Comparison of ENCODE assay signal across 8 cellular contexts in the genomic region with DNA sequence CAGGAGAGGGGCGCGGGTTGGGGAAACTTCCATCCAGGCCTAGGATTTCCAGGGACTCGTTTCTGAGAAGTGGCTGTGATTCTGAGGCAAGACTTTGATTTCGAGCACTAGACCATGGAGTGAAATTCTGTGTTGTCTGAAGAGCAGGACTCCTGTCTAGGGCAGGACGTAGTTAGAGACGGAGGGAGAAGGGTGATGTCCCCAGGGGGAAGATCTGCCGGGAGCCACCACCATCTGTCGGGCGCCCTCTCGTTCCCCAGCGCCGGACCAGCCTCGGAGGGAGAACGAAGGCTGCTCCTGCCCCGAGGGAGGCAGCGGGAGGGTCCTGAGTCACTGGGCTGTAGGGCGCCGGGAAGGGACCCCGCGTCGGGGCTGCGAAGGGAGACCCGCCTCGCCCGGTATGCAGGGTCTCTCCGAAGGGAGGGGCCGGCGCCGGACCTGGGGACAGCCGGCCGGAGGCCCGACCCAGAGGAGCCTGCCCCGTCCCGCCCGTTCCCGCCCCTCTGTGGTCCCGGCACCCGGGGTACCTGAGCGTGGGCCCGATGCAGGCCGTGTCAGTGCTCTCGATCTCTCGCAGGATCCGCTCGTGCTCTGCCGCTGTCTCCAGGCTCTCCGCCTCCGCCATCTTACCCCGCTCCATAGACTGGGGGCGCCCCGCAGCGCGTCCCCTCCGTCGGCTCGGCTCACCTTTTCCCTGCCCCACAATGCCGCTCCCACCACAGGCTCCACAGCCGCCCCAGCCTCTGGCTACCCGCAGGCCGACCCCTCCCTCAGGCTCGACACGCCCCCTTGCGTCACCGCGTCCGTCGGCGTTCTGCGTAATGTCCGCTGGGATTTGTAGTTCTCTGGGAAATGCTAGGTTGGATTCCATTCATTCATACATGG. TPM values are rescaled to one million over a fixed set of nuclear protein-coding genes. Genes with fewer than 3 reads are reported as not detected.
A peak's percentile ranks its signal among the peaks of the same experiment; 100 is the strongest.
DNase-seq lines count a peak whose midpoint lies in the region; ATAC-seq and TF ChIP-seq lines count a peak whose summit lies in the region.

A gene (minus strand): TSS at position 763 of the 885 bp plus-strand sequence.

- DNase-seq in Caki2 (ENCODE audit: low read depth) = peak; percentile 92
- DNase-seq in OCI-M2 (lab: John Stamatoyannopoulos, UW; ENCODE audit: unreplicated experiment) = peak; percentile 43
- peak; percentile 82 for DNase-seq in activated T-cell treated with anti-CD3 and anti-CD28 coated beads for 48 hours (ENCODE audit: low read depth)
- no peak for DNase-seq in epithelial cell of proximal tubule (ENCODE audit: low read depth)
- DNase-seq in mucosa of gallbladder (ENCODE audit: low spot score) = peak; percentile 92
- DNase-seq in stimulated activated CD8-positive, alpha-beta memory T cell treated with anti-CD3 and anti-CD28 coated beads, Interleukin-4, amount 100 ng/mL, for 24 hours (ENCODE audit: low read depth) = peak; percentile 88

- H3K27me3 ChIP-seq in HUES64 (ENCODE audit: insufficient read depth, low read length) = no peaks in the 10 kb centered on the region

- H3K4me3 ChIP-seq in HUES64 (ENCODE audit: low read length) (peak within 1 kb of the TSS; percentile 81), epithelial cell of proximal tubule (ENCODE audit: low read depth, low read length) (peak within 1 kb of the TSS; percentile 77)

- H3K9me3 ChIP-seq in HUES64 (ENCODE audit: insufficient read depth, low read depth, low read length) = no peaks in the 10 kb centered on the region

- in situ Hi-C loops in Caki2 (cut with HindIII; ENCODE audit: low pct_unique_long_range_greater_than_20kb, low sequenced_read_pairs) = no loop called here

- H3K9ac ChIP-seq in HUES64 (ENCODE audit: low read depth, low read length) = peak within 1 kb of the TSS; percentile 86

- peak; percentile 96 for ATAC-seq in GM21515 (IDR thresholded peaks at IDR 0.05; ENCODE audit: unreplicated experiment)

- H3K4me1 ChIP-seq in HUES64 (ENCODE audit: insufficient read depth, low read length) = peaks cover 21% of the 10 kb centered on the region

- no peaks in the 10 kb centered on the region for H3K36me3 ChIP-seq in HUES64 (ENCODE audit: insufficient read depth, low read length)

- TF ChIP-seq CTCF in epithelial cell of proximal tubule (conservative IDR thresholded peaks at IDR 0.05; ENCODE audit: low read depth, low read length) = no peak

- peak within 1 kb of the TSS; percentile 85 for H3K27ac ChIP-seq in HUES64 (ENCODE audit: low read depth, low read length)

- under 1% methylated on average over 70 of the region's 70 CpGs for WGBS in HUES64

RNA-seq across cellular contexts. Expression of the gene that starts here (rescaled TPM):
- 18.5 and 19.6 TPM in 2 replicates for total RNA-seq in Caki2 (2014; rRNA removed; shearing (Covaris generic); ENCODE audit: low replicate concordance)
- 20.2 TPM for polyA plus RNA-seq in HUES64 (2013, experiment 1 of 2)
- polyA plus RNA-seq in HUES64 (2013, experiment 2 of 2) = 20.1 TPM
- 7.3 and 7.7 TPM in 2 replicates for total RNA-seq in epithelial cell of proximal tubule
- total RNA-seq in mucosa of gallbladder = 37.1 TPM
